Comparison of ENCODE assay signal across 1 cellular context in the genomic region with DNA sequence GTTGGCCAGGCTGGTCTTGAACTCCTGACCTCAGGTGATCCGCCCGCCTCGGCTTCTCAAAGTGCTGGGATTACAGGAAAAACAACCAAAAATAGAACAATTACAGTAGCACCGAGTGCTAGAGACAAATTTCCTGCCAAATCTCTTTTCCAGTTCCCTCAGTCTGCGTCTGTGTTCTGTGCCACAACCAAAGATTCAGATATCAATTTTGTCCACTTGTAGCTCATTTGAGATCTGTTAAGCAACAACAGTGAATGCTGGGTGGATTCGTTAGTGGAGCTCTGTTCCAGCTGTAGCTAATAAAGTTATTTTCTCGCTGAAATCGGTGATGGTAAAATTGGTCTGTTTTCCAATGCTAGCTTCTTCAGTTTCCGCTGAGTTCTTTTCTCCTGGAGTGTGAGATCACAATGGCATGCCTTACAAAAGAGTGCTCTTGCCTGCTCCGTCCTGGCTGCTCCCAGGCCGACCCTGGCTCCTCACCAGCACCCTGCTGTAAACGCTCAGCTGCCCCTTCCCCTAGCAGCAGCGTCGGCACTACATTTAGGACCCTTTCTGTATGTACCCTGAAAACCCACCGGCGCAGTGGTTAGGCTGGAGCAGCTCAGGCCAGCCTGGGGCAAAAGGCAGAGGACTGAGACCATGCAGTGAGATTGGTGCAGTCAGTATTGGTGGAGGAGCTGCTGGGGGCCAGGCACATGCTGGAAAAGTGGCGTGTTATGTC.
TF ChIP-seq lines count a peak whose summit lies in the region.

No MANE protein-coding gene starts in this region.

TF ChIP-seq in GM23338, 12 proteins besides CTCF, POLR2A, EP300 and RAD21:
- TF ChIP-seq ZNF462 (CRISPR knock-in tag; IDR thresholded peaks at IDR 0.05) (no peak), JUNB (IDR thresholded peaks at IDR 0.05; ENCODE audit: unreplicated experiment) (no peak), STAT1 (IDR thresholded peaks at IDR 0.05; ENCODE audit: unreplicated experiment) (no peak), REST (IDR thresholded peaks at IDR 0.05; ENCODE audit: unreplicated experiment) (no peak), POLR2AphosphoS5 (IDR thresholded peaks at IDR 0.05; ENCODE audit: low read depth) (no peak), NANOG (IDR thresholded peaks at IDR 0.05; ENCODE audit: borderline replicate concordance) (no peak), ZNF331 (CRISPR knock-in tag; IDR thresholded peaks at IDR 0.05; ENCODE audit: low read depth) (no peak), EZH2 (IDR thresholded peaks at IDR 0.05; ENCODE audit: low read depth, unreplicated experiment) (no peak), CREB1 (CRISPR knock-in tag; IDR thresholded peaks at IDR 0.05; ENCODE audit: low read depth) (no peak), EZH2phosphoT487 (IDR thresholded peaks at IDR 0.05; ENCODE audit: unreplicated experiment) (no peak)
